Comparison of ENCODE assay signal across 1 cellular context in the genomic region with DNA sequence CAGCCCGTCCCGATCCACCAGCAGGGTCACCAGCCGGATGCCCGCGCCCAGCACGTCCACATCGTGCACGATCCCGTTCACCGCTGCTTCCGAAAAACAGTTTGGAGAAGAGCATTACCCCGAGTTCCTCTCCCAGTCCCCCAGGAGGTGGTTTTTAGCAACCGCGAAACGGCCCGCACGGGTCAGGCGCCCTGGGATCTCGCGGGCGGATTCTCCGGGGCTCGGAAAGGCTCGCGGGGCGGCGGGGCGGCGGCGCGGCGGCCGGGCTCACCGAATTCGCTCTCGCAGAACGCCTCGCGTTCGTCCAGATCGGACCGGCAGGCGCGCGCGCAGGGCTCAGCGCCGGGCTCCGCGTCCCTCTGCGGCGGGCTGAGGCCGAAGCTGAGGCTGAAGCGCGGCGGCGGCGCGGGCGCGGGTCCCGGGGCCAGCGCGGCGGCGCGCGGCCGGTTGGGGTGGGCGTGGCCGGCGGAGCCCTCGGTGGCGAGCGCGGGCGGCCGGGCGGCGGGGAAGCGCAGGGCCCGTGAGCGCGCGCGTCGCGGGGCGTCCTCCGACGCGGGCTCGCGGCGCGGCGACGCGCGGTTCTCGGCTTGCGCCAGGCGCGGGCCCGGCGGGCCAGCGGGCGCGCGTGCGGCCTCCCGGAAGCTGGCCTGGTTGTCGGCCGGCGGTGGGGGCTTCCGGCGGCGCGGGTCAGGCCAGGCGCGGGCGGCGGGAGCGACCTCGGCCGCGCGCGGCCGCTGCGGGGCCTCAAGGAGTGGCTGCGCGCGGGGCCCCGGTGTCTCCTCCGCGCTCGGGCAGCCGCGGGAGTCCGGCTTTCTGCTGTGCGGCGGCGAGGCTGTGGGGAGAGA.
TF ChIP-seq lines count a peak whose summit lies in the region.

No MANE protein-coding gene starts in this region.

TF ChIP-seq in PFSK-1, 5 proteins besides CTCF, POLR2A, EP300 and RAD21 (continued from another document):
- TF ChIP-seq REST (IDR thresholded peaks at IDR 0.05; ENCODE audit: insufficient read depth in 1 of 2, low read depth in 2 of 2, low read length in 2 of 2), result no peak
